ENCODE assay signal across 8 cellular contexts in genomic region chr22:21951931-21952465, GRCh38. TPM values are rescaled to one million over a fixed set of nuclear protein-coding genes. Genes with fewer than 3 reads are reported as not detected.
DNase-seq lines count a peak whose midpoint lies in the region; ATAC-seq, FAIRE-seq and TF ChIP-seq lines count a peak whose summit lies in the region.

No MANE protein-coding gene starts in this region.

- H3K4me1 ChIP-seq in cardiac muscle cell (ENCODE audit: low read depth): peaks cover 16% of the 10 kb centered on the region
- peaks cover 0 to 4% (median 4%) of the 10 kb centered on the region in 3 donors for H3K4me1 ChIP-seq in pancreas

- peak; percentile 66 to 78 (median 72) for ATAC-seq in pancreas
- ATAC-seq in HG03520 (IDR thresholded peaks at IDR 0.05; ENCODE audit: unreplicated experiment): no peak

- no peaks in the 10 kb centered on the region for H3K9me3 ChIP-seq in cardiac muscle cell (ENCODE audit: low read depth)
- no peaks in the 10 kb centered on the region for H3K9me3 ChIP-seq in pancreas

- intact Hi-C loops in pancreas (cut with DNase I): no loop called here

- no peaks in the 10 kb centered on the region for H3K36me3 ChIP-seq in cardiac muscle cell
- H3K36me3 ChIP-seq in pancreas: no peaks in the 10 kb centered on the region

- peak; percentile 60 for DNase-seq in GM03348 (ENCODE audit: low spot score)
- peak; percentile 49 for DNase-seq in LNCaP clone FGC (ENCODE audit: low read depth)
- DNase-seq in activated T-cell treated with anti-CD3 and anti-CD28 coated beads, Interleukin-2, amount 50 U/mL, for 48 hours: peak; percentile 47 to 54
- DNase-seq in cardiac muscle cell (ENCODE audit: low read depth in 1 of 2, low spot score in 1 of 2): peak; percentile 59 to 66
- DNase-seq in pancreas: peak; percentile 31 to 88 (median 60)
- DNase-seq in Ammon's horn (ENCODE audit: low spot score): no peak
- no peak for DNase-seq in superior temporal gyrus (ENCODE audit: extremely low spot score)

- TF ChIP-seq CTCF in LNCaP clone FGC (IDR thresholded peaks at IDR 0.05; ENCODE audit: control insufficient read depth, extremely low read depth, insufficient read depth) (no peak), cardiac muscle cell (IDR thresholded peaks at IDR 0.05; ENCODE audit: low read depth, low read length) (no peak), pancreas (IDR thresholded peaks at IDR 0.05) (no peak)

- H3K27ac ChIP-seq in cardiac muscle cell (no peak overlapping the region), pancreas (peak overlapping the region in 1 of 4 donors; percentile 41)

- WGBS in pancreas, 2 donors: 5 to 8% methylated on average over 23 to 29 of the region's 29 CpGs

- no peak for FAIRE-seq in pancreas (lab: Jason Lieb, UNC)

- H3K27me3 ChIP-seq in cardiac muscle cell: no peaks in the 10 kb centered on the region
- no peaks in the 10 kb centered on the region for H3K27me3 ChIP-seq in pancreas

- H3K4me3 ChIP-seq in LNCaP clone FGC (ENCODE audit: low read depth, low read length) (peak overlapping the region; percentile 76), cardiac muscle cell (peak overlapping the region; percentile 60), pancreas (peak overlapping the region; percentile 27 to 70 (median 54))

RNA-seq across cellular contexts. Expression of gene PPM1F, which starts 0.7 kb away (rescaled TPM):
- 44.0 and 49.8 TPM in 2 replicates for total RNA-seq in cardiac muscle cell
- polyA plus RNA-seq in cardiac muscle cell: 24.4 and 26.1 TPM in 2 replicates
- total RNA-seq in pancreas: 10 to 100 TPM in 3 of 6 donors, 1 to 10 TPM in 3; 9.2 to 16.0 (median 10.2) TPM
- 10 to 100 TPM in 1 of 2 donors, 1 to 10 TPM in 1; 9.2 to 10.5 TPM for polyA plus RNA-seq in pancreas

RNA-seq across cellular contexts. Expression of gene TOP3B, which starts 30.6 kb away (rescaled TPM):
- 32.1 and 43.6 TPM in 2 replicates for total RNA-seq in cardiac muscle cell
- 30.7 and 36.0 TPM in 2 replicates for polyA plus RNA-seq in cardiac muscle cell
- 10 to 100 TPM in 2 of 6 donors, 1 to 10 TPM in 4; 6.7 to 17.3 (median 9.4) TPM for total RNA-seq in pancreas
- 10 to 100 TPM; 18.0 to 20.5 TPM for polyA plus RNA-seq in pancreas

Comparison
In these comparisons a context has a peak if more than half of its experiments do, and no peak if none do; other contexts are left out.
1. DNase-seq: peak in GM03348 (single experiment), LNCaP clone FGC (single experiment), activated T-cell treated with anti-CD3 and anti-CD28 coated beads, Interleukin-2, amount 50 U/mL, for 48 hours (2 of 2), cardiac muscle cell (2 of 2) and pancreas (6 of 6); none in Ammon's horn (single experiment) and superior temporal gyrus (single experiment).
2. Peak in every context shown above with its lines, with median percentiles within 50 percentile points of each other: H3K4me3 ChIP-seq.